Comparison of ENCODE assay signal across 20 cellular contexts in the genomic region with DNA sequence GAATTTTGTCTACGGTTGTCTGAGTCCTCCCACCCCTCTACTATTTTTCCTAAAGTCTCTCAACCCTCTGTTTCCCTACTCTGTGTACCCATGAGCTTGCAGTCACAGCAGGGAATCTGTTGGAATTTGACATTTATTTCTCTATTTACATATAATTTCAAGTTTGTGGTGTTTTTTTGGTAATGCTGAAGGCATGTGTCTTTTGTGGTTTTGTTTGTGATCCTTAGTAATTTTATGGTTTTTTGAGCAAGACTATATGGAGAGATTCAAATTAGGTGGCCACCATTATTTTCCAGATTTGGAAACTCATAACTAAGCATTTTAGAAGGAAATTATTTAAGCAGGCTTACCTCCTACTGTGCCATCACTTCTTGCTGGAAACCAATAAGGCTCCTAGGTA. TPM values are rescaled to one million over a fixed set of nuclear protein-coding genes. Genes with fewer than 3 reads are reported as not detected.
A peak's percentile ranks its signal among the peaks of the same experiment; 100 is the strongest.
DNase-seq lines count a peak whose midpoint lies in the region; ATAC-seq and TF ChIP-seq lines count a peak whose summit lies in the region.
"Had no signal": no experiment of that assay in that cellular context is flagged by ENCODE, and none has a peak within 500 bp of the region (broad histone marks: within the 10 kb centered on the region; RNA-seq: fewer than 3 reads in every experiment).

No MANE protein-coding gene starts in this region.

- H3K9ac ChIP-seq in adipocyte (ENCODE audit: low read length): no peak overlapping the region
- H3K9ac ChIP-seq: BLaER1 had no signal

- ATAC-seq in HG02588 (IDR thresholded peaks at IDR 0.05; ENCODE audit: unreplicated experiment): no peak
- ATAC-seq: GM12878 had no signal

- H3K4me1 ChIP-seq in adipocyte (ENCODE audit: control insufficient read depth, insufficient read depth, low read length) (no peaks in the 10 kb centered on the region), breast epithelium (no peaks in the 10 kb centered on the region)
- H3K4me1 ChIP-seq: BLaER1 had no signal

- peak; percentile 54 for DNase-seq in EH (ENCODE audit: low read depth)
- DNase-seq in LHCN-M2 (ENCODE audit: low read depth): peak; percentile 22
- DNase-seq in adipocyte (ENCODE audit: low read depth): peak; percentile 13
- peak; percentile 14 for DNase-seq in choroid plexus epithelial cell (ENCODE audit: low read depth)
- no peak for DNase-seq in NCI-H446 treated with DMSO at 0.1 percent for 48 hours (lab: John Stamatoyannopoulos, UW)
- DNase-seq in breast epithelium (ENCODE audit: low spot score in 2 of 2): no peak
- no peak for DNase-seq in OCI-M2 (lab: John Stamatoyannopoulos, UW; ENCODE audit: unreplicated experiment)
- DNase-seq: 8988T; CD4-positive, alpha-beta memory T cell; DMS153; DMS79; GOT3; H7 had no signal

- TF ChIP-seq CTCF in choroid plexus epithelial cell (conservative IDR thresholded peaks at IDR 0.05; ENCODE audit: low read depth, low read length): no peak
- no peak for TF ChIP-seq CTCF in breast epithelium (IDR thresholded peaks at IDR 0.05)

- H3K36me3 ChIP-seq in adipocyte (ENCODE audit: control insufficient read depth, insufficient read depth, low read length, severe bottlenecking) (peaks cover 75% of the 10 kb centered on the region), breast epithelium (no peaks in the 10 kb centered on the region)

- H3K4me3 ChIP-seq in adipocyte (ENCODE audit: low read length) (no peak overlapping the region), choroid plexus epithelial cell (ENCODE audit: low read depth, low read length) (no peak overlapping the region), breast epithelium (no peak overlapping the region)
- H3K4me3 ChIP-seq: BLaER1, GM12878 had no signal

- H3K27me3 ChIP-seq in adipocyte (replicated peaks; ENCODE audit: control insufficient read depth, insufficient read depth, low read length): no peaks in the 10 kb centered on the region
- H3K27me3 ChIP-seq in breast epithelium: no peaks in the 10 kb centered on the region
- H3K27me3 ChIP-seq: BLaER1 had no signal

- H3K27ac ChIP-seq in breast epithelium: no peak overlapping the region
- H3K27ac ChIP-seq: BLaER1, HL-60 had no signal

- TF ChIP-seq POLR2A in breast epithelium (IDR thresholded peaks at IDR 0.05): no peak

- intact Hi-C loops in breast epithelium (cut with DNase I; ENCODE audit: low total_unique reads): no loop called here

- peaks cover 19% of the 10 kb centered on the region for H3K9me3 ChIP-seq in adipocyte (ENCODE audit: control insufficient read depth, low read length)
- H3K9me3 ChIP-seq in breast epithelium: peaks cover 4 to 14% of the 10 kb centered on the region in 2 donors

RNA-seq across cellular contexts. Expression of a gene that starts 27.2 kb away (rescaled TPM):
- 4.4 and 5.1 TPM in 2 replicates for total RNA-seq in LHCN-M2 (2014; rRNA removed)
- 7.3 TPM for polyA plus RNA-seq in LHCN-M2 (2012)
- 10 to 100 TPM in 2 of 3 donors, 1 to 10 TPM in 1; 9.2 to 15.7 (median 11.0) TPM for total RNA-seq in breast epithelium
- total RNA-seq: Daoy, G401 had no signal
- polyA plus RNA-seq: CD14-positive monocyte had no signal

RNA-seq across cellular contexts. Expression of a gene that starts 55.9 kb away (rescaled TPM):
- total RNA-seq in LHCN-M2 (2014; rRNA removed) (27.4 and 31.6 TPM in 2 replicates), breast epithelium (10 to 100 TPM; 16.2 to 52.0 (median 38.3) TPM)
- 10.2 TPM for polyA plus RNA-seq in LHCN-M2 (2012)

Comparison
In these comparisons a context has a peak if more than half of its experiments do, and no peak if none do; other contexts are left out.
1. DNase-seq: peak in EH (single experiment), LHCN-M2 (single experiment), adipocyte (single experiment) and choroid plexus epithelial cell (single experiment); none in NCI-H446 treated with DMSO at 0.1 percent for 48 hours (single experiment), breast epithelium (0 of 2) and OCI-M2 (single experiment).